Comparison of ENCODE assay signal across 13 cellular contexts in the genomic region with DNA sequence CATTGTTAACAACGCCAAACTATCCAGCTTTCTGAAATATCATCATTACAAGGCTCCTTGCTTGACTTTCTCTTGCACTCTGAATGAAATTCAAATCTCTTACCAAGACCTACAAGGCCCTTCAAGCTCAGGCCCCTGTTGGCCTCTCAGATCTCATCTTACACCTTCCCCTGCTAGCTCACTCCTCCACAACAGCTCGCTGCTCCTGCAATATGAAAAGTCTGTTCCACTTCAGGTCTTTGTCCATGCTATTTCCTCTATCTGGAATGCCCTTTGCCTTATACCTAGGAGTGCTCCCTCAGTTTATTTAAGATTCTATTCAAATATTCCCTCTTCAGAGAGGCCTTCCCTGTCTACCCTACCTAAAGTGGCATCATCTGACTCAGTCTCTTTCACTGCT.
DNase-seq lines count a peak whose midpoint lies in the region; ATAC-seq and TF ChIP-seq lines count a peak whose summit lies in the region.
"Had no signal": no experiment of that assay in that cellular context is flagged by ENCODE, and none has a peak within 500 bp of the region (broad histone marks: within the 10 kb centered on the region; RNA-seq: fewer than 3 reads in every experiment).

No MANE protein-coding gene starts in this region.

- H3K4me1 Mint-ChIP-seq in CD14-positive monocyte, result peaks cover 14% of the 10 kb centered on the region
- peaks cover 33 to 36% (median 34%) of the 10 kb centered on the region in 3 donors for H3K4me1 Mint-ChIP-seq in naive B cell
- H3K4me1 Mint-ChIP-seq: CD4-positive, alpha-beta memory T cell had no signal

- no peak for TF ChIP-seq CTCF in CD14-positive monocyte (IDR thresholded peaks at IDR 0.05)

- DNase-seq in CD14-positive monocyte (ENCODE audit: low spot score) (no peak), DMS53 treated with DMSO at 0.1 percent for 48 hours (lab: John Stamatoyannopoulos, UW; ENCODE audit: unreplicated experiment) (peak; percentile 11), OCI-M1 (lab: John Stamatoyannopoulos, UW) (peak; percentile 54), naive B cell (no peak), NCI-H226 (no peak)
- DNase-seq in activated CD4-positive, alpha-beta T cell treated with anti-CD3 and anti-CD28 coated beads for 4 hours, result no peak
- no peak for DNase-seq in activated effector memory CD4-positive, alpha-beta T cell treated with Interleukin-2 at 50 U/mL for 16 hours
- DNase-seq: C1 segment of cervical spinal cord; CD4-positive, alpha-beta memory T cell; DND-41; GDM1; H7 had no signal

- H3K27ac Mint-ChIP-seq in CD14-positive monocyte, result peak overlapping the region in 4 of 7 donors; percentile 4 to 68 (median 26)
- peak overlapping the region in 4 of 6 donors; percentile 0 to 96 (median 78) for H3K27ac Mint-ChIP-seq in naive B cell
- H3K27ac Mint-ChIP-seq: B cell; CD4-positive, alpha-beta memory T cell had no signal

- H3K9me3 Mint-ChIP-seq in CD14-positive monocyte (no peaks in the 10 kb centered on the region), naive B cell (no peaks in the 10 kb centered on the region)
- H3K9me3 Mint-ChIP-seq: CD4-positive, alpha-beta memory T cell had no signal

- ATAC-seq in naive B cell (ENCODE audit: low read depth in 2 of 2), result no peak

- H3K27me3 Mint-ChIP-seq in CD14-positive monocyte (ENCODE audit: low read depth in 3 of 3), result no peaks in the 10 kb centered on the region
- H3K27me3 Mint-ChIP-seq in naive B cell, result no peaks in the 10 kb centered on the region
- H3K27me3 Mint-ChIP-seq: B cell; CD4-positive, alpha-beta memory T cell had no signal

- H3K36me3 Mint-ChIP-seq in CD14-positive monocyte (peaks cover 54 to 61% of the 10 kb centered on the region in 2 donors), naive B cell (peaks cover 15 to 42% of the 10 kb centered on the region in 2 donors)

- intact Hi-C loops in CD14-positive monocyte (cut with micrococcal nuclease), result no loop called here

- H3K4me3 Mint-ChIP-seq in CD14-positive monocyte (no peak overlapping the region), naive B cell (peak overlapping the region in 3 of 8 donors; percentile 30 to 61 (median 38))
- H3K4me3 Mint-ChIP-seq: B cell; CD4-positive, alpha-beta memory T cell had no signal

Comparison
In these comparisons a context has a peak if more than half of its experiments do, and no peak if none do; other contexts are left out.
1. DNase-seq: peak in DMS53 treated with DMSO at 0.1 percent for 48 hours (single experiment) and OCI-M1 (single experiment); none in CD14-positive monocyte (single experiment), naive B cell (single experiment), activated CD4-positive, alpha-beta T cell treated with anti-CD3 and anti-CD28 coated beads for 4 hours (0 of 2), NCI-H226 (single experiment) and activated effector memory CD4-positive, alpha-beta T cell treated with Interleukin-2 at 50 U/mL for 16 hours (single experiment).